Comparison of ENCODE assay signal across 8 cellular contexts in genomic region chr16:2473425-2473926, GRCh38. TPM values are rescaled to one million over a fixed set of nuclear protein-coding genes. Genes with fewer than 3 reads are reported as not detected.
DNase-seq lines count a peak whose midpoint lies in the region; ATAC-seq and TF ChIP-seq lines count a peak whose summit lies in the region.

No MANE protein-coding gene starts in this region.

- TF ChIP-seq CTCF in esophagus muscularis mucosa (IDR thresholded peaks at IDR 0.05) (no peak), tibial artery (IDR thresholded peaks at IDR 0.05) (no peak), body of pancreas (IDR thresholded peaks at IDR 0.05) (no peak)

- H3K27me3 ChIP-seq in esophagus muscularis mucosa (peaks cover 9 to 52% (median 34%) of the 10 kb centered on the region in 4 donors), tibial artery (peaks cover 6 to 51% of the 10 kb centered on the region in 2 donors), body of pancreas (no peaks in the 10 kb centered on the region)

- TF ChIP-seq POLR2A in esophagus muscularis mucosa (IDR thresholded peaks at IDR 0.05; ENCODE audit: low read depth) (no peak), body of pancreas (IDR thresholded peaks at IDR 0.05) (no peak)

- H3K27ac ChIP-seq in esophagus muscularis mucosa (replicated peaks in 1 of 4) = no peak overlapping the region
- no peak overlapping the region for H3K27ac ChIP-seq in tibial artery
- H3K27ac ChIP-seq in body of pancreas = no peak overlapping the region

- H3K9me3 ChIP-seq in esophagus muscularis mucosa (no peaks in the 10 kb centered on the region), tibial artery (no peaks in the 10 kb centered on the region), body of pancreas (no peaks in the 10 kb centered on the region)

- H3K36me3 ChIP-seq in esophagus muscularis mucosa (no peaks in the 10 kb centered on the region), tibial artery (no peaks in the 10 kb centered on the region), body of pancreas (replicated peaks in 1 of 2; ENCODE audit: insufficient read depth in 1 of 2, low read depth in 2 of 2) (no peaks in the 10 kb centered on the region)

- ATAC-seq in GM21717 (IDR thresholded peaks at IDR 0.05; ENCODE audit: unreplicated experiment) (no peak), GM18520 (IDR thresholded peaks at IDR 0.05; ENCODE audit: unreplicated experiment) (no peak), body of pancreas (no peak)

- H3K4me3 ChIP-seq in esophagus muscularis mucosa (peak overlapping the region; percentile 78 to 85 (median 82)), tibial artery (peak overlapping the region; percentile 74 to 78), body of pancreas (no peak overlapping the region)

- peak; percentile 12 for DNase-seq in stimulated activated CD4-positive, alpha-beta T cell treated with anti-CD3 and anti-CD28 coated beads, Interleukin-2, amount 100 ng/mL, for 4 hours (ENCODE audit: low read depth)
- no peak for DNase-seq in stimulated activated CD4-positive, alpha-beta T cell treated with anti-CD3 and anti-CD28 coated beads, Interleukin-4, amount 100 ng/mL, for 1 hour
- peak; percentile 71 for DNase-seq in SK-N-DZ (ENCODE audit: low spot score)
- no peak for DNase-seq in esophagus muscularis mucosa (ENCODE audit: extremely low spot score)
- DNase-seq in tibial artery = no peak
- DNase-seq in body of pancreas = no peak

- H3K4me1 ChIP-seq in esophagus muscularis mucosa (peaks cover 43 to 77% (median 60%) of the 10 kb centered on the region in 4 donors), tibial artery (peaks cover 6 to 68% (median 49%) of the 10 kb centered on the region in 4 donors), body of pancreas (peaks cover 75% of the 10 kb centered on the region)

- WGBS in esophagus muscularis mucosa = 29% methylated on average over 11 of the region's 50 CpGs
- 7 to 23% methylated on average over 13 to 45 of the region's 50 CpGs for WGBS in body of pancreas, 2 donors

- intact Hi-C loops in esophagus muscularis mucosa (cut with DNase I) = no loop called here
- intact Hi-C loops in tibial artery (cut with DNase I; ENCODE audit: low total_unique reads) = loop anchor here (10.0 kb wide), 1 partner anchor 129 kb away; the partner anchor contains the start of gene ABCA3
- intact Hi-C loops in body of pancreas (cut with DNase I) = no loop called here

- no peak for TF ChIP-seq EP300 in esophagus muscularis mucosa (IDR thresholded peaks at IDR 0.05)

RNA-seq across cellular contexts. Expression of gene TBC1D24, which starts 1.5 kb away (rescaled TPM):
- polyA plus RNA-seq in SK-N-DZ (2014; cell fraction: cytosol; rRNA removed) = 13.5 and 17.0 TPM in 2 replicates
- 19.9 and 29.5 TPM in 2 replicates for polyA plus RNA-seq in SK-N-DZ (2014; cell fraction: nucleus; rRNA removed)
- total RNA-seq in esophagus muscularis mucosa = 10 to 100 TPM in 2 of 4 donors, 1 to 10 TPM in 2; 7.0 to 14.1 (median 11.5) TPM
- total RNA-seq in body of pancreas = 10 to 100 TPM; 18.7 to 30.0 TPM

RNA-seq across cellular contexts. Expression of gene NTN3, which starts 2.4 kb away (rescaled TPM):
- 9.0 and 10.7 TPM in 2 replicates for polyA plus RNA-seq in SK-N-DZ (2014; cell fraction: cytosol; rRNA removed)
- 14.6 and 17.0 TPM in 2 replicates for polyA plus RNA-seq in SK-N-DZ (2014; cell fraction: nucleus; rRNA removed)
- total RNA-seq in esophagus muscularis mucosa = under 1 TPM in 3 of 4 donors, not detected in 1; 0.19 to 0.42 (median 0.29) TPM
- not detected for total RNA-seq in body of pancreas

RNA-seq across cellular contexts. Expression of gene TEDC2, which starts 13.6 kb away (rescaled TPM):
- 86.3 and 92.3 TPM in 2 replicates for polyA plus RNA-seq in SK-N-DZ (2014; cell fraction: cytosol; rRNA removed)
- polyA plus RNA-seq in SK-N-DZ (2014; cell fraction: nucleus; rRNA removed) = 407 TPM in 2 replicates
- total RNA-seq in esophagus muscularis mucosa = 1 to 10 TPM in 1 of 4 donors, not detected in 3; 1.5 TPM
- not detected for total RNA-seq in body of pancreas

RNA-seq across cellular contexts. Expression of gene ATP6V0C, which starts 40.3 kb away (rescaled TPM):
- 46.7 and 54.3 TPM in 2 replicates for polyA plus RNA-seq in SK-N-DZ (2014; cell fraction: cytosol; rRNA removed)
- polyA plus RNA-seq in SK-N-DZ (2014; cell fraction: nucleus; rRNA removed) = 26.1 and 32.0 TPM in 2 replicates
- 10 to 100 TPM; 42.8 to 85.0 (median 69.0) TPM for total RNA-seq in esophagus muscularis mucosa
- total RNA-seq in body of pancreas = 10 to 100 TPM; 33.5 to 38.9 TPM

RNA-seq across cellular contexts. Expression of gene CCNF, which starts 44.2 kb away (rescaled TPM):
- 56.4 and 70.1 TPM in 2 replicates for polyA plus RNA-seq in SK-N-DZ (2014; cell fraction: cytosol; rRNA removed)
- polyA plus RNA-seq in SK-N-DZ (2014; cell fraction: nucleus; rRNA removed) = 58.5 and 63.8 TPM in 2 replicates
- total RNA-seq in esophagus muscularis mucosa (1 to 10 TPM in 3 of 4 donors, under 1 TPM in 1; 0.83 to 2.5 (median 1.5) TPM), body of pancreas (1 to 10 TPM in 1 of 2 donors, under 1 TPM in 1; 0.99 to 2.3 TPM)

Comparison
In these comparisons a context has a peak if more than half of its experiments do, and no peak if none do; other contexts are left out.
1. DNase-seq: peak in stimulated activated CD4-positive, alpha-beta T cell treated with anti-CD3 and anti-CD28 coated beads, Interleukin-2, amount 100 ng/mL, for 4 hours (single experiment) and SK-N-DZ (single experiment); none in stimulated activated CD4-positive, alpha-beta T cell treated with anti-CD3 and anti-CD28 coated beads, Interleukin-4, amount 100 ng/mL, for 1 hour (single experiment), esophagus muscularis mucosa (single experiment), tibial artery (0 of 2) and body of pancreas (0 of 4).
2. H3K4me3 ChIP-seq: peak in esophagus muscularis mucosa (4 of 4) and tibial artery (2 of 2); none in body of pancreas (0 of 2).